8 cellular contexts compared by ENCODE assay signal in the genomic region with DNA sequence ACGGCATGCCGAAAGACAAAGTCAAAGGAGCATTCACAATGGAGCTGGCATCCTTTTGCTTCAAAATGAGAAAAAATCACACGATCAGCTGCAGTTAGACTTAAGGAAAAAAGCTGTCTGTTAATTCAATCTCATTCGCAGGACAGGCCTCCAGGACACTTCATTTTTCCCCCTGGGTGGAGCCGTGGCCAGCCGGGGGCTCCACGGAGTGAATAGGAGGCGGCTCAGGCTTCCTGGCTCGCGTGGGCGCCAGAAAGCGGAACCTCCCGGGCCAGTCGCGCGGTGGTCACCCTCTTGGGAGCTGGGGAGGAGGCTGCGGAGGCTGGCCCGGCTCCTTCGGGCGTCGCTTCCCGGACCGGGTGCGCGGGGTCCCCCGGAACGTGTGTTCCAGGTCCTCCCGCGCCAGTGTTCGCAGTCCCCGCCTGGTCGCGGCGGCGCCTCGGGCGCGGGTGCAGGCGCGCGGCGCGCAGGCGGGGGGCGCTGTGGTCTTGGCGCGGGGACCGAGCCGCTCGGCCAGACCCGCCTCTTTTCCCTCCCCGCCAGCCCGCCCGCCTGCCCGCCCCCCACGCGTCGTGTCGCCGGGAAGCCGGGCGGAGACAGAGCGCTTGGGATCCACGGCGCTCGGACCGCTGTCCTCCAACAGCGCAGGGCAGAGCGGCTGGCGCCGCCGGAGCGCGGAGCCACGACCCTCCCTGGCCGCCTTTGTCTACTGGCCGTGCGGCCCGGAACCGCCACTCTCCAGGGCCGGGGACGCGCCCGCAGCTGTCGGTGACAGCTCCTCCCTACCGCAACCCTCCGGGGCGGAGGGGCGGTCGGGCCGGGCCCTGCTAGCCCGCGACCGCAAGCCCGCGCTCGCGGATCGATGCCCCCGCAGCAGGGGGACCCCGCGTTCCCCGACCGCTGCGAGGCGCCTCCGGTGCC. TPM values are rescaled to one million over a fixed set of nuclear protein-coding genes. Genes with fewer than 3 reads are reported as not detected.
DNase-seq lines count a peak whose midpoint lies in the region; ATAC-seq and TF ChIP-seq lines count a peak whose summit lies in the region.

Gene RHOU, plus strand, starts transcription at position 599 of the 921 bp plus-strand sequence. Its CDS starts 264 bp downstream, at position 863.

- CTCF ChIA-PET in HEK293T (lab: Yijun Ruan, JAX) = interaction anchor here (0.6 to 1.8 kb wide), 10 partner anchors 43 to 494 kb away, joined by 3 to 6 read pairs (median 3); no protein-coding TSS in a partner anchor
- CTCF ChIA-PET in activated CD4-positive, alpha-beta memory T cell treated with anti-CD3 and anti-CD28 coated beads, Interleukin-2, amount 10 ng/mL, durations not matched to agents 7 days and 5 days (lab: Charles Lee) = interaction anchor here (0.6 to 5.3 kb wide), 14 partner anchors 13 to 706 kb away, joined by 3 to 75 read pairs (median 4); no protein-coding TSS in a partner anchor

- no peaks in the 10 kb centered on the region for H3K9me3 Mint-ChIP-seq in activated CD4-positive, alpha-beta memory T cell treated with anti-CD3 and anti-CD28 coated beads, Interleukin-2, amount 10 ng/mL, durations not matched to agents 7 days and 5 days

- 2 to 3% methylated on average over 107 of the region's 107 CpGs for WGBS in ectodermal cell, 2 experiments

- peaks cover 27% of the 10 kb centered on the region for H3K27me3 Mint-ChIP-seq in activated CD4-positive, alpha-beta memory T cell treated with anti-CD3 and anti-CD28 coated beads, Interleukin-2, amount 10 ng/mL, durations not matched to agents 7 days and 5 days

- peaks cover 3% of the 10 kb centered on the region for H3K36me3 ChIP-seq in ectodermal cell (ENCODE audit: control insufficient read depth, insufficient read depth, low read length)
- H3K36me3 ChIP-seq in lower lobe of right lung = no peaks in the 10 kb centered on the region

- POLR2A ChIA-PET in HEK293T (lab: Yijun Ruan, JAX) = interaction anchor here (0.8 to 2.3 kb wide), 10 partner anchors 46 to 496 kb away, joined by 3 to 8 read pairs (median 3); no protein-coding TSS in a partner anchor
- POLR2A ChIA-PET in activated CD4-positive, alpha-beta memory T cell treated with anti-CD3 and anti-CD28 coated beads, Interleukin-2, amount 10 ng/mL, durations not matched to agents 7 days and 5 days (lab: Charles Lee) = interaction anchor here (1.0 to 2.6 kb wide), 3 partner anchors 13 to 495 kb away, joined by 3 to 19 read pairs (median 3); no protein-coding TSS in a partner anchor

- H3K27ac ChIP-seq in ectodermal cell (ENCODE audit: insufficient read depth, low read depth, low read length, poor library complexity, severe bottlenecking) = no peak within 1 kb of the TSS
- H3K27ac ChIP-seq in lower lobe of right lung = peak within 1 kb of the TSS; percentile 90

- H3K9me3 ChIP-seq in ectodermal cell (ENCODE audit: control insufficient read depth, low read length) = no peaks in the 10 kb centered on the region
- H3K9me3 ChIP-seq in lower lobe of right lung = no peaks in the 10 kb centered on the region

- intact Hi-C loops in lower lobe of right lung (cut with DNase I) = no loop called here

- peaks cover 20% of the 10 kb centered on the region for H3K4me1 Mint-ChIP-seq in activated CD4-positive, alpha-beta memory T cell treated with anti-CD3 and anti-CD28 coated beads, Interleukin-2, amount 10 ng/mL, durations not matched to agents 7 days and 5 days

- H3K4me1 ChIP-seq in ectodermal cell (ENCODE audit: control insufficient read depth, insufficient read depth, low read length) (peaks cover 8% of the 10 kb centered on the region), lower lobe of right lung (peaks cover 33% of the 10 kb centered on the region)

- peaks cover 4% of the 10 kb centered on the region for H3K27me3 ChIP-seq in ectodermal cell (ENCODE audit: control insufficient read depth, insufficient read depth, low read length, poor library complexity, severe bottlenecking)
- no peaks in the 10 kb centered on the region for H3K27me3 ChIP-seq in lower lobe of right lung (ENCODE audit: low read depth)

- peak; percentile 89 for DNase-seq in COLO668 (lab: John Stamatoyannopoulos, UW; ENCODE audit: unreplicated experiment)
- DNase-seq in HEK293T (ENCODE audit: extremely low spot score) = peak; percentile 90
- DNase-seq in NCI-H345 (lab: John Stamatoyannopoulos, UW) = peak; percentile 69
- DNase-seq in activated CD4-positive, alpha-beta memory T cell treated with anti-CD3 and anti-CD28 coated beads, Interleukin-2, amount 10 ng/mL, durations not matched to agents 7 days and 5 days = peak; percentile 74
- peak; percentile 87 for DNase-seq in lower lobe of right lung
- DNase-seq in stimulated activated CD4-positive, alpha-beta T cell treated with anti-CD3 and anti-CD28 coated beads, Interleukin-4, amount 100 ng/mL, for 48 hours (ENCODE audit: low read depth in 2 of 2) = peak; percentile 50 to 51

- H3K27ac Mint-ChIP-seq in activated CD4-positive, alpha-beta memory T cell treated with anti-CD3 and anti-CD28 coated beads, Interleukin-2, amount 10 ng/mL, durations not matched to agents 7 days and 5 days = peak within 1 kb of the TSS; percentile 42

- ATAC-seq in lower lobe of right lung (peak; percentile 94 to 96), GM21528 (IDR thresholded peaks at IDR 0.05; ENCODE audit: low FRiP score, unreplicated experiment) (no peak)

- H3K4me3 ChIP-seq in ectodermal cell (ENCODE audit: insufficient read depth, low read depth, low read length) (peak within 1 kb of the TSS; percentile 62), lower lobe of right lung (peak within 1 kb of the TSS; percentile 82)

- peak; percentile 72 for TF ChIP-seq CTCF in lower lobe of right lung (IDR thresholded peaks at IDR 0.05)

- no peaks in the 10 kb centered on the region for H3K36me3 Mint-ChIP-seq in activated CD4-positive, alpha-beta memory T cell treated with anti-CD3 and anti-CD28 coated beads, Interleukin-2, amount 10 ng/mL, durations not matched to agents 7 days and 5 days (ENCODE audit: low read depth)

- H3K4me3 Mint-ChIP-seq in activated CD4-positive, alpha-beta memory T cell treated with anti-CD3 and anti-CD28 coated beads, Interleukin-2, amount 10 ng/mL, durations not matched to agents 7 days and 5 days = peak within 1 kb of the TSS; percentile 79

TF ChIP-seq in HEK293T, 16 proteins besides CTCF, POLR2A, EP300 and RAD21:
- no peak for TF ChIP-seq FOXK2 (IDR thresholded peaks at IDR 0.05)
- peak; percentile 82; the same call in 1 of the 2 replicates for TF ChIP-seq LEF1 (IDR thresholded peaks at IDR 0.05; ENCODE audit: borderline replicate concordance)
- peak; percentile 29 for TF ChIP-seq L3MBTL2 (conservative IDR thresholded peaks at IDR 0.05)
- no peak for TF ChIP-seq CTBP1 (IDR thresholded peaks at IDR 0.05; ENCODE audit: borderline replicate concordance)
- peak; percentile 91 for TF ChIP-seq TARDBP (IDR thresholded peaks at IDR 0.05)
- no peak for TF ChIP-seq NFRKB (IDR thresholded peaks at IDR 0.05)
- TF ChIP-seq FOXM1 (IDR thresholded peaks at IDR 0.05; ENCODE audit: borderline replicate concordance) = 0 out of 2 replicates have a peak, but pooled peaks have one; percentile 20

RNA-seq across cellular contexts. Expression of gene RHOU, which starts in this region (rescaled TPM):
- 1 to 10 TPM; 4.5 TPM for total RNA-seq in activated CD4-positive, alpha-beta memory T cell treated with anti-CD3 and anti-CD28 coated beads, Interleukin-2, amount 10 ng/mL, durations not matched to agents 7 days and 5 days
- 43.9 TPM for polyA plus RNA-seq in ectodermal cell (2013, experiment 1 of 4)
- 55.8 TPM for polyA plus RNA-seq in ectodermal cell (2013, experiment 2 of 4)
- polyA plus RNA-seq in ectodermal cell (2013, experiment 3 of 4) = 43.1 TPM
- polyA plus RNA-seq in ectodermal cell (2013, experiment 4 of 4) = 43.3 TPM
- 22.9 TPM for total RNA-seq in lower lobe of right lung
